Comparison of ENCODE assay signal across 1 cellular context in the genomic region with DNA sequence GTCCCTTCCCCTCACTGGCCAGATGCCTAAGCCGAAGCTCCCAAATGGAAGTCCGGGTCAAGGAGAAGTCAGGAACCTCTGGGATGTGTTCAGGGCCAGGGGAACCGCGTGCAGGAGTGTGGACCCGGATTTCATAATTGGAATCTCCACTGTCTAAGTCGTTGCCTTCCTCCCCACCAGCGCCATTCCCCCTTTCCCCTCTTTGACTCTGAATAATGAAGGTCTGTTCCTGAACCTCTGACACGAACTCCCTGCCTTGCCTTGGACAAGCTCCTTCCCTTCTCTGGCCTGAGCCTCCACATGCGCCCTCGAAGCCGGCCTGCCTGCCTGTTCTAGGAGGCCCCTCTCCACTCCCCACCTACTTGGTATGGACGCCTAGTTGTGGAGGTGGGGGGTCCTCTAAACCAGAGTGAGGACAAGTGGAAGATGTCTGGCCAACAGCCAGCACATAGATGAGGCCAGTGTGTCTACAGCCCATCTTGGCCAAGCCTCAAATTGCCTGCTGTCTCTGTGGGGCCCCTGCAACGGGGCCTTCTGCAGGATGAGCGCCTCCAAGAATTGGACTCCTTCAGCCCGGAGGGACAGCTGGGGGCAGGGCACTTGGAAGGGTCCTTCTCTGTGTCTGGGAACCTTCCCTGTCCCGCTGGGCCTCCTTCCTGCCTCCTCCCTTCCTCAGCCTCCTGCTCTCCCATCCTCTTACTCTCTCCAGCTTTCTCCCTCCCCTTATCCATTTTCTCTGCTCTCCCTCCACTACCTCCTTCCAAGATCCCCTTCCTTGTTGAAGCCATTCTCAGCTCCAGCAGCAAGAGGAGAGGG.
TF ChIP-seq lines count a peak whose summit lies in the region.

No MANE protein-coding gene starts in this region.

TF ChIP-seq in IMR-90, 13 proteins besides CTCF, POLR2A, EP300 and RAD21 (continued from another document):
- TF ChIP-seq, protein P1, sequence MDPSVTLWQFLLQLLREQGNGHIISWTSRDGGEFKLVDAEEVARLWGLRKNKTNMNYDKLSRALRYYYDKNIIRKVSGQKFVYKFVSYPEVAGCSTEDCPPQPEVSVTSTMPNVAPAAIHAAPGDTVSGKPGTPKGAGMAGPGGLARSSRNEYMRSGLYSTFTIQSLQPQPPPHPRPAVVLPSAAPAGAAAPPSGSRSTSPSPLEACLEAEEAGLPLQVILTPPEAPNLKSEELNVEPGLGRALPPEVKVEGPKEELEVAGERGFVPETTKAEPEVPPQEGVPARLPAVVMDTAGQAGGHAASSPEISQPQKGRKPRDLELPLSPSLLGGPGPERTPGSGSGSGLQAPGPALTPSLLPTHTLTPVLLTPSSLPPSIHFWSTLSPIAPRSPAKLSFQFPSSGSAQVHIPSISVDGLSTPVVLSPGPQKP (IDR thresholded peaks at IDR 0.05; ENCODE audit: borderline replicate concordance, low read depth, low read length): no peak
- TF ChIP-seq SMC3 (IDR thresholded peaks at IDR 0.05; ENCODE audit: low read depth, low read length) (no peak), MAFK (IDR thresholded peaks at IDR 0.05; ENCODE audit: low read depth, low read length) (no peak)
